ENCODE assay signal across 1 cellular context in genomic region chr1:1358433-1359201, GRCh38.
TF ChIP-seq lines count a peak whose summit lies in the region.

Gene MXRA8 (minus strand): TSS chr1:1358555. CDS start chr1:1358504, 51 bp downstream.

TF ChIP-seq in HepG2, 621 proteins besides CTCF, POLR2A, EP300 and RAD21 (continued from another document and continues in another):
- TF ChIP-seq ZBTB40 (IDR thresholded peaks at IDR 0.05) = no peak
- TF ChIP-seq ZBTB40 (CRISPR knock-in tag; IDR thresholded peaks at IDR 0.05) = peak; percentile 46; the same call in 1 of the 2 replicates
- TF ChIP-seq ATM (IDR thresholded peaks at IDR 0.05; ENCODE audit: borderline replicate concordance) = no peak
- peak; percentile 64; the same call in 1 of the 2 replicates for TF ChIP-seq PRDM10 (CRISPR knock-in tag; IDR thresholded peaks at IDR 0.05; ENCODE audit: low read depth)
- TF ChIP-seq NCOA2 (CRISPR knock-in tag; IDR thresholded peaks at IDR 0.05) = peak; percentile 10; the same call in 1 of the 2 replicates
- TF ChIP-seq ATF2 (CRISPR knock-in tag; IDR thresholded peaks at IDR 0.05) = peak; percentile 56; the same call in 1 of the 2 replicates
- TF ChIP-seq ZNF782 (CRISPR knock-in tag; IDR thresholded peaks at IDR 0.05; ENCODE audit: borderline replicate concordance) = no peak
- TF ChIP-seq BORCS8-MEF2B (CRISPR knock-in tag; IDR thresholded peaks at IDR 0.05) = peak; percentile 60; the same call in 1 of the 2 replicates
- TF ChIP-seq ZBTB20 (CRISPR knock-in tag; IDR thresholded peaks at IDR 0.05; ENCODE audit: borderline replicate concordance, low read depth) = peak; percentile 36; the same call in 1 of the 2 replicates
- TF ChIP-seq IKZF5 (CRISPR knock-in tag; IDR thresholded peaks at IDR 0.05) = 0 out of 2 replicates have a peak, but pooled peaks have one; percentile 10
- TF ChIP-seq RAD51 (IDR thresholded peaks at IDR 0.05; ENCODE audit: borderline replicate concordance) = peak; percentile 84; the same call in 1 of the 2 replicates
- TF ChIP-seq IRX3 (CRISPR knock-in tag; IDR thresholded peaks at IDR 0.05; ENCODE audit: borderline replicate concordance, low read depth) = no peak
- peak; percentile 84 for TF ChIP-seq NR0B2 (CRISPR knock-in tag; IDR thresholded peaks at IDR 0.05)
- peak; percentile 85 for TF ChIP-seq PHF21A (CRISPR knock-in tag; IDR thresholded peaks at IDR 0.05)
- no peak; the same call in 1 of the 2 replicates for TF ChIP-seq ELF1 (CRISPR knock-in tag; IDR thresholded peaks at IDR 0.05)
- TF ChIP-seq WIZ (CRISPR knock-in tag; IDR thresholded peaks at IDR 0.05) = no peak
- TF ChIP-seq ZNF776 (CRISPR knock-in tag; IDR thresholded peaks at IDR 0.05) = peak; percentile 65; the same call in 1 of the 2 replicates
- peak; percentile 31 for TF ChIP-seq SPEN (CRISPR knock-in tag; IDR thresholded peaks at IDR 0.05; ENCODE audit: low read depth)
- TF ChIP-seq DMTF1 (CRISPR knock-in tag; IDR thresholded peaks at IDR 0.05) = no peak
- peak; percentile 20; the same call in 1 of the 2 replicates for TF ChIP-seq ZSCAN25 (CRISPR knock-in tag; IDR thresholded peaks at IDR 0.05)
- TF ChIP-seq TRIM24 (CRISPR knock-in tag; IDR thresholded peaks at IDR 0.05) = no peak
- TF ChIP-seq TFDP2 (CRISPR knock-in tag; IDR thresholded peaks at IDR 0.05) = no peak
- no peak for TF ChIP-seq RORA (CRISPR knock-in tag; IDR thresholded peaks at IDR 0.05)
- no peak for TF ChIP-seq ZNF510 (CRISPR knock-in tag; IDR thresholded peaks at IDR 0.05; ENCODE audit: low read depth)
- TF ChIP-seq ZBTB26 (CRISPR knock-in tag; IDR thresholded peaks at IDR 0.05; ENCODE audit: borderline replicate concordance) = peak; percentile 75; the same call in 1 of the 2 replicates
- TF ChIP-seq KDM5B (CRISPR knock-in tag; IDR thresholded peaks at IDR 0.05; ENCODE audit: borderline replicate concordance) = 0 out of 2 replicates have a peak, but pooled peaks have one; percentile 12
- peak; percentile 71 for TF ChIP-seq PAXIP1 (CRISPR knock-in tag; conservative IDR thresholded peaks at IDR 0.05)
